ENCODE assay signal across 20 cellular contexts in genomic region chr12:60230103-60230502, GRCh38.
A peak's percentile ranks its signal among the peaks of the same experiment; 100 is the strongest.
DNase-seq lines count a peak whose midpoint lies in the region; ATAC-seq lines count a peak whose summit lies in the region.
"Had no signal": no experiment of that assay in that cellular context is flagged by ENCODE, and none has a peak within 500 bp of the region (broad histone marks: within the 10 kb centered on the region; RNA-seq: fewer than 3 reads in every experiment).

No MANE protein-coding gene starts in this region.

- ATAC-seq in HG03280 (IDR thresholded peaks at IDR 0.05; ENCODE audit: unreplicated experiment): no peak
- ATAC-seq: Panc1 had no signal

- peak; percentile 1 for DNase-seq in AG08395 (ENCODE audit: low spot score)
- DNase-seq in GM03348 (ENCODE audit: low spot score): peak; percentile 13
- peak; percentile 13 for DNase-seq in M059J (ENCODE audit: low read depth)
- peak; percentile 2 for DNase-seq in hepatic stellate cell (ENCODE audit: low spot score)
- DNase-seq in T-helper 2 cell: no peak
- no peak for DNase-seq in activated CD4-positive, CD25-positive, alpha-beta regulatory T cell (lab: John Stamatoyannopoulos, UW)
- no peak for DNase-seq in NCI-H128 (lab: John Stamatoyannopoulos, UW; ENCODE audit: unreplicated experiment)
- DNase-seq: BE2C; H9; NCI-H1092 treated with DMSO at 0.1 percent for 48 hours; NCI-H146; NCI-H2029; NCI-H226; NCI-H524; NCI-H774; NK-92 treated with Interleukin-12 subunit alpha and Interleukin-12 subunit beta, amount 100 ng/mL, for 24 hours; SIG-M5; SK-N-SH had no signal

Comparison
In these comparisons a context has a peak if more than half of its experiments do, and no peak if none do; other contexts are left out.
1. DNase-seq: peak in AG08395 (single experiment), GM03348 (single experiment), M059J (single experiment) and hepatic stellate cell (single experiment); none in T-helper 2 cell (0 of 5), activated CD4-positive, CD25-positive, alpha-beta regulatory T cell (0 of 4) and NCI-H128 (single experiment).